ENCODE assay signal across 8 cellular contexts in genomic region chr5:152142845-152143469, GRCh38.
DNase-seq lines count a peak whose midpoint lies in the region; ATAC-seq and TF ChIP-seq lines count a peak whose summit lies in the region.

No MANE protein-coding gene starts in this region.

- DNase-seq in ELR (ENCODE audit: low read depth), result peak; percentile 56
- peak; percentile 3 for DNase-seq in LNCaP clone FGC (ENCODE audit: low read depth)
- DNase-seq in T follicular helper cell (ENCODE audit: low read depth), result peak; percentile 46
- DNase-seq in adrenal gland, result peak; percentile 30 to 77 (median 59)
- peak; percentile 65 for DNase-seq in right atrium auricular region (ENCODE audit: low spot score)
- DNase-seq in gastrocnemius medialis, result peak; percentile 10 to 15
- no peak for DNase-seq in NCI-H2107 (lab: John Stamatoyannopoulos, UW)

- intact Hi-C loops in adrenal gland (cut with DNase I), result loop anchor here (10.0 kb wide), 2 partner anchors 318 to 328 kb away; no protein-coding TSS in a partner anchor
- intact Hi-C loops in gastrocnemius medialis (cut with DNase I; ENCODE audit: low total_unique reads), result no loop called here

- WGBS in adrenal gland, 4 donors, result 9 to 16% (median 15%) methylated on average over 3 of the region's 3 CpGs

- no peaks in the 10 kb centered on the region for H3K9me3 ChIP-seq in adrenal gland (replicated peaks in 1 of 3)
- H3K9me3 ChIP-seq in right atrium auricular region, result no peaks in the 10 kb centered on the region
- no peaks in the 10 kb centered on the region for H3K9me3 ChIP-seq in gastrocnemius medialis

- no peaks in the 10 kb centered on the region for H3K27me3 ChIP-seq in adrenal gland
- no peaks in the 10 kb centered on the region for H3K27me3 ChIP-seq in right atrium auricular region
- H3K27me3 ChIP-seq in gastrocnemius medialis, result no peaks in the 10 kb centered on the region

- H3K27ac ChIP-seq in adrenal gland (no peak overlapping the region), right atrium auricular region (no peak overlapping the region), gastrocnemius medialis (no peak overlapping the region)

- TF ChIP-seq POLR2A in adrenal gland (IDR thresholded peaks at IDR 0.05) (no peak), gastrocnemius medialis (IDR thresholded peaks at IDR 0.05) (no peak)

- no peaks in the 10 kb centered on the region for H3K36me3 ChIP-seq in adrenal gland (replicated peaks in 1 of 2)
- H3K36me3 ChIP-seq in right atrium auricular region, result no peaks in the 10 kb centered on the region
- H3K36me3 ChIP-seq in gastrocnemius medialis, result no peaks in the 10 kb centered on the region

- H3K4me3 ChIP-seq in LNCaP clone FGC (ENCODE audit: low read depth, low read length) (no peak overlapping the region), adrenal gland (no peak overlapping the region), right atrium auricular region (no peak overlapping the region), gastrocnemius medialis (no peak overlapping the region)

- ATAC-seq in GM21825 (IDR thresholded peaks at IDR 0.05; ENCODE audit: unreplicated experiment), result peak; percentile 73
- peak in 1 of 2 donors; percentile 41 for ATAC-seq in gastrocnemius medialis

- in situ Hi-C loops in gastrocnemius medialis (cut with MboI; ENCODE audit: low sequenced_read_pairs in 4 of 4), result loop anchor here in 2 of 4 donors (10.0 kb wide), 1 partner anchor 308 kb away; no protein-coding TSS in a partner anchor

- H3K4me1 ChIP-seq in adrenal gland (replicated peaks in 1 of 2) (no peaks in the 10 kb centered on the region), right atrium auricular region (no peaks in the 10 kb centered on the region), gastrocnemius medialis (peaks cover 0 to 4% of the 10 kb centered on the region in 2 donors)

- TF ChIP-seq CTCF in LNCaP clone FGC (IDR thresholded peaks at IDR 0.05; ENCODE audit: control insufficient read depth, extremely low read depth, insufficient read depth) (peak; percentile 84), adrenal gland (IDR thresholded peaks at IDR 0.05) (peak; percentile 56 to 86 (median 72)), right atrium auricular region (IDR thresholded peaks at IDR 0.05) (peak; percentile 60 to 88), gastrocnemius medialis (IDR thresholded peaks at IDR 0.05 in 4 of 5, conservative IDR thresholded peaks at IDR 0.05 in 1 of 5) (peak in 4 of 5 experiments; percentile 51 to 70 (median 67))
